Comparison of ENCODE assay signal across 8 cellular contexts in genomic region chr12:113184900-113185179, GRCh38. TPM values are rescaled to one million over a fixed set of nuclear protein-coding genes. Genes with fewer than 3 reads are reported as not detected.
DNase-seq lines count a peak whose midpoint lies in the region; ATAC-seq lines count a peak whose summit lies in the region.

No MANE protein-coding gene starts in this region.

- DNase-seq in AG08396 (ENCODE audit: low spot score) (peak; percentile 96), NCI-H446 (lab: John Stamatoyannopoulos, UW) (peak; percentile 70 to 88), cerebellum (ENCODE audit: low spot score) (peak; percentile 93), kidney tubule cell (ENCODE audit: low spot score) (peak; percentile 90)
- peak; percentile 76 for DNase-seq in activated CD4-positive, alpha-beta T cell treated with anti-CD3 and anti-CD28 coated beads for 1 hour
- DNase-seq in stimulated activated CD4-positive, alpha-beta T cell treated with anti-CD3 and anti-CD28 coated beads, Interleukin-1b, Interleukin-23, amount 100 ng/mL, for 1 hour (ENCODE audit: low read depth in 2 of 2) = peak; percentile 60 to 75

- ATAC-seq in GM18907 (IDR thresholded peaks at IDR 0.05; ENCODE audit: unreplicated experiment) (peak; percentile 83), HG03159 (IDR thresholded peaks at IDR 0.05; ENCODE audit: unreplicated experiment) (peak; percentile 74)

RNA-seq across cellular contexts. Expression of gene DDX54, which starts 0.4 kb away (rescaled TPM):
- 9.3 TPM for total RNA-seq in cerebellum

RNA-seq across cellular contexts. Expression of gene RITA1, which starts 0.7 kb away (rescaled TPM):
- 10.9 TPM for total RNA-seq in cerebellum

RNA-seq across cellular contexts. Expression of gene CFAP73, which starts 35.3 kb away (rescaled TPM):
- 0.54 TPM for total RNA-seq in cerebellum

RNA-seq across cellular contexts. Expression of gene TPCN1, which starts 36.4 kb away (rescaled TPM):
- total RNA-seq in cerebellum = 27.7 TPM

RNA-seq across cellular contexts. Expression of gene RASAL1, which starts 49.3 kb away (rescaled TPM):
- total RNA-seq in cerebellum = 0.27 TPM

Comparison
In these comparisons a context has a peak if more than half of its experiments do, and no peak if none do; other contexts are left out.
1. Peak in every context shown above with its lines: DNase-seq and ATAC-seq.